Comparison of ENCODE assay signal across 1 cellular context in genomic region chr3:45968706-45969105, GRCh38.
TF ChIP-seq lines count a peak whose summit lies in the region.

No MANE protein-coding gene starts in this region.

TF ChIP-seq in WTC11, 78 proteins besides CTCF, POLR2A, EP300 and RAD21 (continued from another document):
- TF ChIP-seq ZBTB43 (CRISPR knock-in tag; IDR thresholded peaks at IDR 0.05) (no peak), E2F1 (CRISPR knock-in tag; IDR thresholded peaks at IDR 0.05) (no peak), SOX15 (CRISPR knock-in tag; IDR thresholded peaks at IDR 0.05) (no peak), CBFB (CRISPR knock-in tag; IDR thresholded peaks at IDR 0.05; ENCODE audit: low read depth) (no peak), USF2 (CRISPR knock-in tag; IDR thresholded peaks at IDR 0.05) (no peak), FOXP4 (CRISPR knock-in tag; IDR thresholded peaks at IDR 0.05) (no peak), NR1H2 (CRISPR knock-in tag; IDR thresholded peaks at IDR 0.05) (no peak), ATF6 (CRISPR knock-in tag; IDR thresholded peaks at IDR 0.05) (no peak)
TF ChIP-seq in WTC11: peak in this region for 0.
